Comparison of ENCODE assay signal across 1 cellular context in genomic region chr20:13685623-13686022, GRCh38.
TF ChIP-seq lines count a peak whose summit lies in the region.

No MANE protein-coding gene starts in this region.

TF ChIP-seq in HepG2, 621 proteins besides CTCF, POLR2A, EP300 and RAD21 (continued from another document):
- TF ChIP-seq PATZ1 (CRISPR knock-in tag; IDR thresholded peaks at IDR 0.05) (no peak), MED13 (CRISPR knock-in tag; IDR thresholded peaks at IDR 0.05) (no peak), E2F2 (CRISPR knock-in tag; IDR thresholded peaks at IDR 0.05; ENCODE audit: borderline replicate concordance) (no peak), NBN (conservative IDR thresholded peaks at IDR 0.05) (0 out of 2 replicates have a peak, but pooled peaks have one; percentile 38), FOXP1 (IDR thresholded peaks at IDR 0.05) (peak; percentile 16; the same call in 1 of the 2 replicates), FOXP1 (CRISPR knock-in tag; IDR thresholded peaks at IDR 0.05) (no peak), NONO (IDR thresholded peaks at IDR 0.05) (0 out of 2 replicates have a peak, but pooled peaks have one; percentile 51), NONO (CRISPR knock-in tag; conservative IDR thresholded peaks at IDR 0.05) (no peak), ZBTB3 (CRISPR knock-in tag; IDR thresholded peaks at IDR 0.05; ENCODE audit: borderline replicate concordance, low read depth) (no peak), HNF4G (IDR thresholded peaks at IDR 0.05; ENCODE audit: borderline replicate concordance, low read depth, low read length) (no peak), HNF4G (CRISPR knock-in tag; IDR thresholded peaks at IDR 0.05; ENCODE audit: borderline replicate concordance, low read depth) (no peak), NCOA1 (CRISPR knock-in tag; IDR thresholded peaks at IDR 0.05) (no peak), ZNF549 (CRISPR knock-in tag; IDR thresholded peaks at IDR 0.05) (no peak), ZBTB8A (CRISPR knock-in tag; IDR thresholded peaks at IDR 0.05; ENCODE audit: borderline replicate concordance, low read depth) (no peak), ZNF34 (CRISPR knock-in tag; IDR thresholded peaks at IDR 0.05; ENCODE audit: borderline replicate concordance) (no peak), TCF7L2 (IDR thresholded peaks at IDR 0.05; ENCODE audit: low read depth, low read length) (no peak), PCBP2 (optimal IDR thresholded peaks at IDR 0.05; ENCODE audit: low read depth, low read length, poor library complexity, severe bottlenecking) (no peak), SP2 (CRISPR knock-in tag; IDR thresholded peaks at IDR 0.05) (no peak)
